Comparison of ENCODE assay signal across 8 cellular contexts in genomic region chr16:88454315-88455057, GRCh38. TPM values are rescaled to one million over a fixed set of nuclear protein-coding genes. Genes with fewer than 3 reads are reported as not detected.
A peak's percentile ranks its signal among the peaks of the same experiment; 100 is the strongest.
DNase-seq lines count a peak whose midpoint lies in the region; ATAC-seq and TF ChIP-seq lines count a peak whose summit lies in the region.

No MANE protein-coding gene starts in this region.

- TF ChIP-seq CTCF in Loucy (conservative IDR thresholded peaks at IDR 0.05; ENCODE audit: low read length) = no peak
- no peak for TF ChIP-seq CTCF in kidney epithelial cell (IDR thresholded peaks at IDR 0.05; ENCODE audit: insufficient read depth, low read length, poor library complexity, severe bottlenecking)

- H3F3A ChIP-seq in Loucy (ENCODE audit: low read depth) = peaks cover 3% of the 10 kb centered on the region; the same call in 1 of the 2 replicates

- H3K79me2 ChIP-seq in Loucy (ENCODE audit: insufficient read depth, low read length) = peaks cover 52% of the 10 kb centered on the region

- peak; percentile 4 for ATAC-seq in activated naive CD8-positive, alpha-beta T cell treated with anti-CD3 and anti-CD28 coated beads, Interleukin-2, amount 10 ng/mL, durations not matched to agents 7 days and 5 days (ENCODE audit: low read depth)
- ATAC-seq in stimulated activated naive CD8-positive, alpha-beta T cell treated with anti-CD3 and anti-CD28 coated beads, Interleukin-15, Interleukin-2, amounts not matched to agents 100 U/mL and 50 U/mL, for 24 hours = no peak
- no peak for ATAC-seq in GM18873 (IDR thresholded peaks at IDR 0.05; ENCODE audit: low FRiP score, unreplicated experiment)
- ATAC-seq in sciatic nerve = no peak

- peak overlapping the region; percentile 93 for H3K27ac Mint-ChIP-seq in activated naive CD8-positive, alpha-beta T cell treated with anti-CD3 and anti-CD28 coated beads, Interleukin-2, amount 10 ng/mL, durations not matched to agents 7 days and 5 days

- H3K4me1 ChIP-seq in Loucy (ENCODE audit: insufficient read depth, low read length, poor library complexity, severe bottlenecking) = peaks cover 28% of the 10 kb centered on the region

- no peaks in the 10 kb centered on the region for H3K9me3 ChIP-seq in Loucy (ENCODE audit: insufficient read depth, low read depth, low read length)

- H3K4me1 Mint-ChIP-seq in activated naive CD8-positive, alpha-beta T cell treated with anti-CD3 and anti-CD28 coated beads, Interleukin-2, amount 10 ng/mL, durations not matched to agents 7 days and 5 days = peaks cover 14% of the 10 kb centered on the region

- DNase-seq in COR-L47 (lab: John Stamatoyannopoulos, UW) = peak; percentile 29
- DNase-seq in activated naive CD8-positive, alpha-beta T cell treated with anti-CD3 and anti-CD28 coated beads, Interleukin-2, amount 10 ng/mL, durations not matched to agents 7 days and 5 days = peak; percentile 77
- DNase-seq in kidney epithelial cell (ENCODE audit: low read depth) = no peak
- peak; percentile 62 for DNase-seq in stimulated activated naive CD8-positive, alpha-beta T cell treated with anti-CD3 and anti-CD28 coated beads, Interleukin-15, Interleukin-2, amounts not matched to agents 100 U/mL and 50 U/mL, for 24 hours
- no peak for DNase-seq in sciatic nerve (ENCODE audit: low spot score)
- DNase-seq in NCI-H1436 (lab: John Stamatoyannopoulos, UW) = no peak

- H2AFZ ChIP-seq in Loucy (ENCODE audit: low read length) = no peak overlapping the region

- POLR2A ChIA-PET in activated naive CD8-positive, alpha-beta T cell treated with anti-CD3 and anti-CD28 coated beads, Interleukin-2, amount 10 ng/mL, durations not matched to agents 7 days and 5 days (lab: Charles Lee) = interaction anchor here (0.5 to 1.8 kb wide), 7 partner anchors 11 to 675 kb away, joined by 3 to 12 read pairs (median 4); partner anchors contain the start of gene ZC3H18

- intact Hi-C loops in sciatic nerve (cut with DNase I) = no loop called here

- H3K27me3 ChIP-seq in Loucy (ENCODE audit: insufficient read depth, low read length, poor library complexity, severe bottlenecking) (no peaks in the 10 kb centered on the region), kidney epithelial cell (ENCODE audit: control insufficient read depth, insufficient read depth, low read length) (peaks cover 11% of the 10 kb centered on the region)

- no peaks in the 10 kb centered on the region for H3K9me3 Mint-ChIP-seq in activated naive CD8-positive, alpha-beta T cell treated with anti-CD3 and anti-CD28 coated beads, Interleukin-2, amount 10 ng/mL, durations not matched to agents 7 days and 5 days

- H3K9ac ChIP-seq in Loucy (ENCODE audit: low read depth, low read length, poor library complexity, severe bottlenecking) = peak overlapping the region; percentile 91

- H3K4me3 ChIP-seq in Loucy (ENCODE audit: low read length, poor library complexity, severe bottlenecking) = peak overlapping the region; percentile 89
- peak overlapping the region; percentile 47 for H3K4me3 ChIP-seq in kidney epithelial cell (ENCODE audit: low read depth, low read length)

- peak overlapping the region; percentile 73 for H3K4me2 ChIP-seq in Loucy (ENCODE audit: low read depth, low read length, poor library complexity, severe bottlenecking)

- no peaks in the 10 kb centered on the region for H3K9me2 ChIP-seq in Loucy (replicated peaks; ENCODE audit: low read depth, low read length)

- H3K36me3 ChIP-seq in Loucy (ENCODE audit: insufficient read depth, low read length) (no peaks in the 10 kb centered on the region), kidney epithelial cell (ENCODE audit: control insufficient read depth, insufficient read depth, low read length) (no peaks in the 10 kb centered on the region)

- peaks cover 3% of the 10 kb centered on the region for H3K27me3 Mint-ChIP-seq in activated naive CD8-positive, alpha-beta T cell treated with anti-CD3 and anti-CD28 coated beads, Interleukin-2, amount 10 ng/mL, durations not matched to agents 7 days and 5 days

- peaks cover 38% of the 10 kb centered on the region for H4K20me1 ChIP-seq in Loucy (ENCODE audit: insufficient read depth, low read length, poor library complexity, severe bottlenecking)

- H3K4me3 Mint-ChIP-seq in activated naive CD8-positive, alpha-beta T cell treated with anti-CD3 and anti-CD28 coated beads, Interleukin-2, amount 10 ng/mL, durations not matched to agents 7 days and 5 days = peak overlapping the region; percentile 87

- no peaks in the 10 kb centered on the region for H3K36me3 Mint-ChIP-seq in activated naive CD8-positive, alpha-beta T cell treated with anti-CD3 and anti-CD28 coated beads, Interleukin-2, amount 10 ng/mL, durations not matched to agents 7 days and 5 days

RNA-seq across cellular contexts. Expression of gene ZFPM1, which starts 1.4 kb away (rescaled TPM):
- 10 to 100 TPM; 19.0 to 19.2 TPM for total RNA-seq in activated naive CD8-positive, alpha-beta T cell treated with anti-CD3 and anti-CD28 coated beads, Interleukin-2, amount 10 ng/mL, durations not matched to agents 7 days and 5 days
- total RNA-seq in kidney epithelial cell (3.7 and 6.2 TPM in 2 replicates), sciatic nerve (3.9 TPM)

Comparison
In these comparisons a context has a peak if more than half of its experiments do, and no peak if none do; other contexts are left out.
1. DNase-seq: peak in COR-L47 (single experiment), activated naive CD8-positive, alpha-beta T cell treated with anti-CD3 and anti-CD28 coated beads, Interleukin-2, amount 10 ng/mL, durations not matched to agents 7 days and 5 days (single experiment) and stimulated activated naive CD8-positive, alpha-beta T cell treated with anti-CD3 and anti-CD28 coated beads, Interleukin-15, Interleukin-2, amounts not matched to agents 100 U/mL and 50 U/mL, for 24 hours (single experiment); none in kidney epithelial cell (single experiment), sciatic nerve (single experiment) and NCI-H1436 (single experiment).